ENCODE assay signal across 15 cellular contexts in the genomic region with DNA sequence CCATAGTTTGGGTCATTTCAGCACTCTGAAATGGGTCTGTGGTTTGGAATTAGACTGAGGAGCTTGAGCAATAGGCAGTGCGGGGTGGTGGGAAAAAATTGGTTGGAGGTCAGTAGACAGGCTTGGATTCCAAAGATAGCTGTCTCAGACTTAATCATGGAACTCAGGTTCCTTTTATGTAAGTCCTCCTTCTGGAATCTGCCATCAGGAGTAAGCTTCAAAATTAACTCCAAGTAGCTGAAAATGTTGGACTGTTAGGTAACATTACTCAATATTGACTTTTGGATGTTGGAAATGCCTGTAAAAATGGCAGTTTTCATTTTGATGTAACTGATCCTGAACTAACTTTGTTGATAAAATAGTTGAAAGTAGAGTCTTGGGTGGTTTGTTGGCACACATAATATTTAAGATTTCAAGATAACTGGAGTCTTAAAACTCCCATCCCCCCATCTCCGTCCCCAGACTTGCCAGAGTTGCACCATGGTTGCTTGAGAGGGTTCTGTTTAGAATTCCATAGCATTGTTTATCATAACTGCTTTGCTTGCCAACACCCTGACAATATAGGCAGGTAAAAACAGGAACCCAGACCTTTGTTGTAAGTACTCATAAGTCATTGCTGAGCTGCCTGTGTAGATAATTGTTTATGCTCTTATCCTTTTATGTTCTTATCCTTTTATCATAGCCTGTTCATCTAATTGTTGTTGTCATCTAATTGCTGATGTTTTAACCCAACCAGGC.
DNase-seq lines count a peak whose midpoint lies in the region; ATAC-seq and TF ChIP-seq lines count a peak whose summit lies in the region.
"Had no signal": no experiment of that assay in that cellular context is flagged by ENCODE, and none has a peak within 500 bp of the region (broad histone marks: within the 10 kb centered on the region; RNA-seq: fewer than 3 reads in every experiment).

No MANE protein-coding gene starts in this region.

- no peak overlapping the region for H4K8ac ChIP-seq in H9 (replicated peaks; ENCODE audit: insufficient read length, low read depth, low read length)

- H3K27ac Mint-ChIP-seq in H9 (peak overlapping the region in 2 of 3 experiments; percentile 81; a peak in 2 of 7 replicates), memory B cell (peak overlapping the region; percentile 47)

- no peak overlapping the region for H2BK15ac ChIP-seq in H9 (ENCODE audit: low read depth, low read length)

- H3T11ph ChIP-seq in H9 (ENCODE audit: low read length): no peak overlapping the region

- H2BK12ac ChIP-seq in H9 (ENCODE audit: insufficient read length, low read depth, low read length): no peak overlapping the region

- H3K27me3 Mint-ChIP-seq in H9 (ENCODE audit: low read depth) (no peaks in the 10 kb centered on the region), memory B cell (no peaks in the 10 kb centered on the region)

- H3K4ac ChIP-seq in H9 (ENCODE audit: low read depth, low read length): no peak overlapping the region

- no peaks in the 10 kb centered on the region for H3K9me3 ChIP-seq in H9 (ENCODE audit: control insufficient read depth, low read depth, low read length)
- H3K9me3 ChIP-seq: sigmoid colon had no signal

- no peak overlapping the region for H4K5ac ChIP-seq in H9 (ENCODE audit: insufficient read length, low read depth, low read length)

- H4K91ac ChIP-seq in H9 (ENCODE audit: insufficient read length, low read depth, low read length): no peak overlapping the region

- H2BK120ac ChIP-seq in H9 (ENCODE audit: low read depth, low read length, poor library complexity, severe bottlenecking): no peak overlapping the region

- no peak for ATAC-seq in memory B cell (ENCODE audit: low read depth)
- ATAC-seq in GM18511 (IDR thresholded peaks at IDR 0.05; ENCODE audit: unreplicated experiment): no peak
- ATAC-seq in HG03460 (IDR thresholded peaks at IDR 0.05; ENCODE audit: unreplicated experiment): no peak
- ATAC-seq: left cardiac atrium had no signal

- H3K4me1 Mint-ChIP-seq in H9 (peaks cover 9 to 12% of the 10 kb centered on the region in 2 experiments; a peak in 3 of 4 replicates), memory B cell (peaks cover 15% of the 10 kb centered on the region)

- WGBS in H9 (ENCODE audit: extremely low coverage, insufficient read length, low lambda C conversion rate): no CpG with 5 or more reads among the region's 2 CpGs

- H3K4me3 Mint-ChIP-seq in H9: no peak overlapping the region
- no peak overlapping the region for H3K4me3 Mint-ChIP-seq in memory B cell

- H2AK5ac ChIP-seq in H9 (ENCODE audit: insufficient read length, low read length): no peak overlapping the region

- DNase-seq in AG20443 (ENCODE audit: low spot score) (peak; percentile 22), H9 (no peak), astrocyte of the hippocampus (ENCODE audit: low read depth, low spot score) (peak; percentile 51), memory B cell (ENCODE audit: low spot score in 2 of 2) (no peak), T-helper 2 cell (no peak)
- DNase-seq in stimulated activated CD4-positive, alpha-beta T cell treated with anti-CD3 and anti-CD28 coated beads, Interleukin-2, amount 100 ng/mL, for 48 hours: no peak
- DNase-seq: activated gamma-delta T cell; left cardiac atrium; NCI-H1105; NCI-H2171 treated with DMSO at 0.1 percent for 48 hours; RPMI8226; sigmoid colon; stimulated activated CD4-positive, alpha-beta T cell treated with anti-CD3 and anti-CD28 coated beads, Interleukin-2, amount 100 ng/mL, for 24 hours had no signal

- H3K9ac ChIP-seq in H9 (ENCODE audit: extremely low read depth, insufficient read length, low read length): no peak overlapping the region

- no peak overlapping the region for H3K27ac ChIP-seq in H9 (ENCODE audit: insufficient read length, low read depth, low read length)
- H3K27ac ChIP-seq: sigmoid colon had no signal

- no peaks in the 10 kb centered on the region for H3K23me2 ChIP-seq in H9 (ENCODE audit: insufficient read length, low read depth, low read length, poor library complexity, severe bottlenecking)

- no peak overlapping the region for H3K56ac ChIP-seq in H9 (ENCODE audit: insufficient read length, low read depth, low read length)

- no peak overlapping the region for H2BK20ac ChIP-seq in H9 (ENCODE audit: low read depth, low read length, poor library complexity, severe bottlenecking)

- H3K36me3 Mint-ChIP-seq in H9 (ENCODE audit: insufficient read depth in 1 of 3, low read depth in 3 of 3) (peaks cover 8 to 29% (median 11%) of the 10 kb centered on the region in 3 experiments; a peak in 6 of 7 replicates), memory B cell (peaks cover 23% of the 10 kb centered on the region)

- 0 out of 2 replicates have a peak, but pooled peaks cover 3% of the 10 kb centered on the region for H3K79me2 ChIP-seq in H9 (ENCODE audit: insufficient read depth, low read length)

- no peak overlapping the region for H3K23ac ChIP-seq in H9 (ENCODE audit: insufficient read length, low read depth, low read length)

- H3K9me3 Mint-ChIP-seq in H9 (no peaks in the 10 kb centered on the region), memory B cell (no peaks in the 10 kb centered on the region)

- no peak overlapping the region for H3K14ac ChIP-seq in H9 (ENCODE audit: insufficient read depth, low read length)

- H3K27me3 ChIP-seq in H9 (ENCODE audit: insufficient read depth, low read length): no peaks in the 10 kb centered on the region
- H3K27me3 ChIP-seq: sigmoid colon had no signal

- no peaks in the 10 kb centered on the region for H4K20me1 ChIP-seq in H9 (ENCODE audit: control insufficient read depth, insufficient read depth, insufficient read length)

- H3K79me1 ChIP-seq in H9 (ENCODE audit: insufficient read depth, low read depth, low read length, poor library complexity, severe bottlenecking): no peaks in the 10 kb centered on the region

- no peaks in the 10 kb centered on the region for H3K4me1 ChIP-seq in H9 (ENCODE audit: insufficient read depth, low read length)

- H3K18ac ChIP-seq in H9 (ENCODE audit: insufficient read length, low read depth, low read length): no peak overlapping the region

- no peak overlapping the region for H2BK5ac ChIP-seq in H9 (ENCODE audit: insufficient read length, low read length)

- TF ChIP-seq CTCF in H9 (conservative IDR thresholded peaks at IDR 0.05): no peak

- no peak overlapping the region for H3K4me2 ChIP-seq in H9 (ENCODE audit: insufficient read depth, insufficient read length, low read length)

- no peak overlapping the region for H2AFZ ChIP-seq in H9 (ENCODE audit: low read length)

Comparison
In these comparisons a context has a peak if more than half of its experiments do, and no peak if none do; other contexts are left out.
1. DNase-seq: peak in AG20443 (single experiment) and astrocyte of the hippocampus (single experiment); none in H9 (single experiment), memory B cell (0 of 2), T-helper 2 cell (0 of 5) and stimulated activated CD4-positive, alpha-beta T cell treated with anti-CD3 and anti-CD28 coated beads, Interleukin-2, amount 100 ng/mL, for 48 hours (0 of 2).